9 cellular contexts compared by ENCODE assay signal in genomic region chr6:42744351-42744890, GRCh38. TPM values are rescaled to one million over a fixed set of nuclear protein-coding genes. Genes with fewer than 3 reads are reported as not detected.
A peak's percentile ranks its signal among the peaks of the same experiment; 100 is the strongest.
DNase-seq lines count a peak whose midpoint lies in the region; TF ChIP-seq lines count a peak whose summit lies in the region.
"Had no signal": no experiment of that assay in that cellular context is flagged by ENCODE, and none has a peak within 500 bp of the region (broad histone marks: within the 10 kb centered on the region; RNA-seq: fewer than 3 reads in every experiment).

No MANE protein-coding gene starts in this region.

- H3K36me3 ChIP-seq in stomach, result no peaks in the 10 kb centered on the region

- WGBS in stomach, 5 donors, result 42 to 78% (median 47%) methylated on average over 21 of the region's 21 CpGs

- H3K4me1 Mint-ChIP-seq in T-helper 1 cell treated with Interleukin-12 subunit alpha and Interleukin-12 subunit beta and Interleukin-4 antibody, amounts not matched to agents 30 μg/mL and 1 μg/mL, for 36 hours (ENCODE audit: low read depth), result peaks cover 26% of the 10 kb centered on the region
- peaks cover 24% of the 10 kb centered on the region for H3K4me1 Mint-ChIP-seq in activated CD4-positive, alpha-beta memory T cell treated with anti-CD3 and anti-CD28 coated beads for 36 hours (ENCODE audit: low read depth)

- peak overlapping the region; percentile 100 for H3K4me3 Mint-ChIP-seq in T-helper 1 cell treated with Interleukin-12 subunit alpha and Interleukin-12 subunit beta and Interleukin-4 antibody, amounts not matched to agents 30 μg/mL and 1 μg/mL, for 36 hours
- H3K4me3 Mint-ChIP-seq in activated CD4-positive, alpha-beta memory T cell treated with anti-CD3 and anti-CD28 coated beads for 36 hours, result peak overlapping the region; percentile 99

- H3K9me3 Mint-ChIP-seq in T-helper 1 cell treated with Interleukin-12 subunit alpha and Interleukin-12 subunit beta and Interleukin-4 antibody, amounts not matched to agents 30 μg/mL and 1 μg/mL, for 36 hours, result no peaks in the 10 kb centered on the region
- peaks cover 2% of the 10 kb centered on the region for H3K9me3 Mint-ChIP-seq in activated CD4-positive, alpha-beta memory T cell treated with anti-CD3 and anti-CD28 coated beads for 36 hours

- H3K27ac ChIP-seq in stomach, result peak overlapping the region in 2 of 5 donors; percentile 89 to 96

- TF ChIP-seq EP300 in stomach (IDR thresholded peaks at IDR 0.05), result no peak

- intact Hi-C loops in activated CD4-positive, alpha-beta memory T cell treated with anti-CD3 and anti-CD28 coated beads for 36 hours (cut with micrococcal nuclease), result loop anchor here (10.0 kb wide), 1 partner anchor 430 kb away; the partner anchor contains the start of gene SRF
- intact Hi-C loops in stomach (cut with DNase I; ENCODE audit: low total_unique reads), result no loop called here

- no peaks in the 10 kb centered on the region for H3K27me3 ChIP-seq in stomach

- no peak for TF ChIP-seq CTCF in stomach (IDR thresholded peaks at IDR 0.05)

- DNase-seq in T-helper 1 cell (no peak), stomach (no peak), 8988T (no peak), SIG-M5 treated with dmso at 0.1 percent for 504 hours (lab: John Stamatoyannopoulos, UW; ENCODE audit: unreplicated experiment) (no peak), MV-4-11 (lab: John Stamatoyannopoulos, UW) (no peak)
- DNase-seq in activated CD4-positive, alpha-beta memory T cell treated with anti-CD3 and anti-CD28 coated beads for 36 hours, result no peak

- H3K9me3 ChIP-seq in iPS-18c (ENCODE audit: control insufficient read depth, insufficient read depth, low read length) (no peaks in the 10 kb centered on the region), stomach (no peaks in the 10 kb centered on the region)

- H3K36me3 Mint-ChIP-seq in T-helper 1 cell treated with Interleukin-12 subunit alpha and Interleukin-12 subunit beta and Interleukin-4 antibody, amounts not matched to agents 30 μg/mL and 1 μg/mL, for 36 hours (ENCODE audit: low read depth), result peaks cover 12% of the 10 kb centered on the region
- peaks cover 8% of the 10 kb centered on the region for H3K36me3 Mint-ChIP-seq in activated CD4-positive, alpha-beta memory T cell treated with anti-CD3 and anti-CD28 coated beads for 36 hours

- POLR2A ChIA-PET in activated CD4-positive, alpha-beta memory T cell treated with anti-CD3 and anti-CD28 coated beads for 36 hours (lab: Charles Lee), result interaction anchor here (2.8 to 5.4 kb wide), 3 partner anchors 18 to 39 kb away, joined by 15 to 97 read pairs (median 54); partner anchors contain the start of gene BICRAL

- H3K4me3 ChIP-seq in iPS-18c (ENCODE audit: insufficient read depth, low read depth, low read length) (peak overlapping the region; percentile 88), stomach (peak overlapping the region; percentile 66 to 99 (median 84))

- H3K27me3 Mint-ChIP-seq in T-helper 1 cell treated with Interleukin-12 subunit alpha and Interleukin-12 subunit beta and Interleukin-4 antibody, amounts not matched to agents 30 μg/mL and 1 μg/mL, for 36 hours (ENCODE audit: low read depth), result peaks cover 4% of the 10 kb centered on the region
- no peaks in the 10 kb centered on the region for H3K27me3 Mint-ChIP-seq in activated CD4-positive, alpha-beta memory T cell treated with anti-CD3 and anti-CD28 coated beads for 36 hours

- CTCF ChIA-PET in activated CD4-positive, alpha-beta memory T cell treated with anti-CD3 and anti-CD28 coated beads for 36 hours (lab: Charles Lee), result interaction anchor here (0.6 to 4.1 kb wide), 5 partner anchors 18 to 136 kb away, joined by 3 to 25 read pairs (median 5); partner anchors contain the start of gene RPL7L1

- H3K27ac Mint-ChIP-seq in T-helper 1 cell treated with Interleukin-12 subunit alpha and Interleukin-12 subunit beta and Interleukin-4 antibody, amounts not matched to agents 30 μg/mL and 1 μg/mL, for 36 hours, result peak overlapping the region; percentile 100
- H3K27ac Mint-ChIP-seq in activated CD4-positive, alpha-beta memory T cell treated with anti-CD3 and anti-CD28 coated beads for 36 hours, result no peak overlapping the region

- peaks cover 19 to 47% (median 40%) of the 10 kb centered on the region in 4 donors for H3K4me1 ChIP-seq in stomach

- no peak for TF ChIP-seq POLR2A in stomach (IDR thresholded peaks at IDR 0.05)

RNA-seq across cellular contexts. Expression of gene TBCC, which starts 1.5 kb away (rescaled TPM):
- total RNA-seq in activated CD4-positive, alpha-beta memory T cell treated with anti-CD3 and anti-CD28 coated beads for 36 hours, result 10 to 100 TPM; 17.3 TPM
- 10 to 100 TPM; 14.2 to 33.0 (median 15.2) TPM for total RNA-seq in stomach
- 10 to 100 TPM; 16.9 to 24.6 (median 19.6) TPM for polyA plus RNA-seq in stomach

RNA-seq across cellular contexts. Expression of gene PRPH2, which starts 22.0 kb away (rescaled TPM):
- total RNA-seq in activated CD4-positive, alpha-beta memory T cell treated with anti-CD3 and anti-CD28 coated beads for 36 hours, result not detected
- total RNA-seq in stomach, result 1 to 10 TPM in 2 of 5 donors, under 1 TPM in 1, not detected in 2; 0.43 to 4.0 (median 1.2) TPM
- polyA plus RNA-seq in stomach, result under 1 TPM; 0.38 to 0.92 (median 0.75) TPM
- total RNA-seq: Daoy had no signal

RNA-seq across cellular contexts. Expression of gene BICRAL, which starts 37.4 kb away (rescaled TPM):
- total RNA-seq in activated CD4-positive, alpha-beta memory T cell treated with anti-CD3 and anti-CD28 coated beads for 36 hours, result 10 to 100 TPM; 12.0 to 12.1 TPM
- total RNA-seq in stomach, result 10 to 100 TPM in 3 of 5 donors, 1 to 10 TPM in 2; 2.9 to 23.2 (median 11.1) TPM
- polyA plus RNA-seq in stomach, result 1 to 10 TPM; 2.8 to 4.7 (median 3.1) TPM
